Comparison of ENCODE assay signal across 10 cellular contexts in genomic region chr20:19944772-19945459, GRCh38.
DNase-seq lines count a peak whose midpoint lies in the region; ATAC-seq and FAIRE-seq lines count a peak whose summit lies in the region.
"Had no signal": no experiment of that assay in that cellular context is flagged by ENCODE, and none has a peak within 500 bp of the region (broad histone marks: within the 10 kb centered on the region; RNA-seq: fewer than 3 reads in every experiment).

No MANE protein-coding gene starts in this region.

- FAIRE-seq in urothelium cell line (lab: Jason Lieb, UNC) = no peak

- ATAC-seq in GM21360 (IDR thresholded peaks at IDR 0.05; ENCODE audit: unreplicated experiment) = peak; percentile 59

- DNase-seq in AG08395 (ENCODE audit: low spot score) (peak; percentile 17), amniotic stem cell (lab: John Stamatoyannopoulos, UW) (peak; percentile 36), medulla oblongata (ENCODE audit: extremely low spot score) (peak; percentile 46), NCI-H1694 treated with DMSO at 0.1 percent for 48 hours (lab: John Stamatoyannopoulos, UW) (no peak), C1 segment of cervical spinal cord (lab: John Stamatoyannopoulos, UW) (no peak), GDM1 (lab: John Stamatoyannopoulos, UW) (no peak), urothelium cell line (ENCODE audit: low spot score) (no peak)
- DNase-seq: activated B cell treated with CpG ODN at 0.5 μM for 24 hours, KBM-7 had no signal

Comparison
In these comparisons a context has a peak if more than half of its experiments do, and no peak if none do; other contexts are left out.
1. DNase-seq: peak in AG08395 (single experiment), amniotic stem cell (single experiment) and medulla oblongata (single experiment); none in NCI-H1694 treated with DMSO at 0.1 percent for 48 hours (single experiment), C1 segment of cervical spinal cord (0 of 14), GDM1 (single experiment) and urothelium cell line (single experiment).